9 cellular contexts compared by ENCODE assay signal in the genomic region with DNA sequence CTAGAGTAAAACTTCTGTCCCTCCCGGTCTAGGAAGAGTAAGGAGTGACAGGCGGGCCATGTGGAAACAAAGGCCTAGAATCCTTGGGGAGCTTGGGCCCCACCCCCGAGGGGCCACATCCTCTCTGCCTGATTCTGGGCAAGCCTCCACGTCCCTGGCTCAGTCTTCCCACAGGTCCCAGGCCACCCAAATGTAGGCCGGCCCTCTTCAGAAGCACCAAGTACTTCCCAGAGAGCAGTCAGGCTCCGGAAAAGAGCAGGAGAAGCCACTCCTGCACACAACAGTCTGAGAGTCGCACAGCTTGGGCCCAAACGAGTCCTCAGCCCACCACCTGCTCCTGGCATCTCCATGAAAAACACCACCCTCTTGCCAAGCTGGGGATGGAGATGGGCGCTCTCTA. TPM values are rescaled to one million over a fixed set of nuclear protein-coding genes. Genes with fewer than 3 reads are reported as not detected.
DNase-seq lines count a peak whose midpoint lies in the region; ATAC-seq and TF ChIP-seq lines count a peak whose summit lies in the region.
"Had no signal": no experiment of that assay in that cellular context is flagged by ENCODE, and none has a peak within 500 bp of the region (broad histone marks: within the 10 kb centered on the region; RNA-seq: fewer than 3 reads in every experiment).

No MANE protein-coding gene starts in this region.

- peaks cover 69% of the 10 kb centered on the region for H3F3A ChIP-seq in SU-DHL-6 (ENCODE audit: insufficient read depth)

- H3K4me1 Mint-ChIP-seq in glutamatergic neuron (ENCODE audit: low read depth, unreplicated experiment), result peaks cover 10% of the 10 kb centered on the region

- peaks cover 14% of the 10 kb centered on the region for H3K36me3 ChIP-seq in SU-DHL-6 (ENCODE audit: low read length)
- H3K36me3 ChIP-seq in gastrocnemius medialis, result no peaks in the 10 kb centered on the region

- H3K27me3 Mint-ChIP-seq in glutamatergic neuron (ENCODE audit: unreplicated experiment), result no peaks in the 10 kb centered on the region

- no peak for TF ChIP-seq POLR2A in gastrocnemius medialis (IDR thresholded peaks at IDR 0.05)

- H3K27me3 ChIP-seq in SU-DHL-6 (ENCODE audit: low read length), result no peaks in the 10 kb centered on the region
- no peaks in the 10 kb centered on the region for H3K27me3 ChIP-seq in gastrocnemius medialis

- DNase-seq in DMS 273 treated with DMSO at 0.1 percent for 48 hours (lab: John Stamatoyannopoulos, UW) (peak; percentile 42), glutamatergic neuron (no peak), gastrocnemius medialis (peak in 1 of 2 donors; percentile 31), putamen (ENCODE audit: low spot score) (no peak), iPS-NIHi11 (ENCODE audit: low spot score) (no peak), NCI-H2029 treated with DMSO at 0.1 percent for 48 hours (lab: John Stamatoyannopoulos, UW) (no peak)
- DNase-seq: GF-D8 had no signal

- ATAC-seq in gastrocnemius medialis, result no peak
- ATAC-seq in GM21447 (IDR thresholded peaks at IDR 0.05; ENCODE audit: unreplicated experiment), result no peak

- no peak for TF ChIP-seq CTCF in SU-DHL-6 (IDR thresholded peaks at IDR 0.05; ENCODE audit: insufficient read depth, low read length, poor library complexity, severe bottlenecking)
- TF ChIP-seq CTCF in glutamatergic neuron (IDR thresholded peaks at IDR 0.05; ENCODE audit: partially characterized antibody, unreplicated experiment), result no peak
- TF ChIP-seq CTCF in gastrocnemius medialis (IDR thresholded peaks at IDR 0.05 in 4 of 5, conservative IDR thresholded peaks at IDR 0.05 in 1 of 5), result no peak

- H3K79me2 ChIP-seq in SU-DHL-6 (ENCODE audit: insufficient read depth, low read length), result peaks cover 81% of the 10 kb centered on the region

- intact Hi-C loops in gastrocnemius medialis (cut with DNase I; ENCODE audit: low total_unique reads), result no loop called here

- H3K9me3 Mint-ChIP-seq in glutamatergic neuron (ENCODE audit: unreplicated experiment), result peaks cover 1% of the 10 kb centered on the region

- H2AFZ ChIP-seq in SU-DHL-6 (ENCODE audit: low read depth, low read length, severe bottlenecking), result no peak overlapping the region

- H3K4me3 ChIP-seq in SU-DHL-6 (ENCODE audit: insufficient read depth, low read length, poor library complexity, severe bottlenecking) (no peak overlapping the region), gastrocnemius medialis (peak overlapping the region in 1 of 4 donors; percentile 13)

- no peak overlapping the region for H3K4me3 Mint-ChIP-seq in glutamatergic neuron (ENCODE audit: unreplicated experiment)

- peak overlapping the region; percentile 62 for H3K27ac Mint-ChIP-seq in glutamatergic neuron (ENCODE audit: unreplicated experiment)

- H3K4me1 ChIP-seq in gastrocnemius medialis, result peaks cover 66 to 74% of the 10 kb centered on the region in 2 donors

- in situ Hi-C loops in gastrocnemius medialis (cut with MboI; ENCODE audit: low sequenced_read_pairs in 4 of 4), result no loop called here

- H3K27ac ChIP-seq in SU-DHL-6 (ENCODE audit: low read depth, low read length) (peak overlapping the region; percentile 93), gastrocnemius medialis (peak overlapping the region; percentile 88 to 94 (median 93))

- H3K36me3 Mint-ChIP-seq in glutamatergic neuron (ENCODE audit: unreplicated experiment), result no peaks in the 10 kb centered on the region

- peak overlapping the region; percentile 62 for H3K4me2 ChIP-seq in SU-DHL-6 (ENCODE audit: low read depth, low read length, poor library complexity, severe bottlenecking)

- no peaks in the 10 kb centered on the region for H4K20me1 ChIP-seq in SU-DHL-6 (ENCODE audit: low read depth, low read length)

- H3K9me3 ChIP-seq in SU-DHL-6 (ENCODE audit: insufficient read depth, low read length), result no peaks in the 10 kb centered on the region
- no peaks in the 10 kb centered on the region for H3K9me3 ChIP-seq in gastrocnemius medialis

- peak overlapping the region; percentile 21; the same call in 1 of the 2 replicates for H3K9ac ChIP-seq in SU-DHL-6 (ENCODE audit: low read length)

- no peaks in the 10 kb centered on the region for H3K9me2 ChIP-seq in SU-DHL-6 (replicated peaks; ENCODE audit: insufficient read depth, low read length)

RNA-seq across cellular contexts. Expression of a gene that starts 15.5 kb away (rescaled TPM):
- 114 TPM for total RNA-seq in glutamatergic neuron (ENCODE audit: unreplicated experiment)
- total RNA-seq in gastrocnemius medialis, result 10 to 100 TPM; 24.8 to 46.2 (median 31.3) TPM

RNA-seq across cellular contexts. Expression of a gene that starts 18.5 kb away (rescaled TPM):
- 2.3 TPM for total RNA-seq in glutamatergic neuron (ENCODE audit: unreplicated experiment)
- total RNA-seq in gastrocnemius medialis, result under 1 TPM in 2 of 4 donors, not detected in 2; 0.15 to 0.19 TPM

RNA-seq across cellular contexts. Expression of a gene that starts 52.6 kb away (rescaled TPM):
- total RNA-seq in glutamatergic neuron (ENCODE audit: unreplicated experiment) (39.7 TPM), gastrocnemius medialis (10 to 100 TPM in 2 of 4 donors, 1 to 10 TPM in 2; 7.4 to 12.2 (median 9.8) TPM)

RNA-seq across cellular contexts. Expression of a gene that starts 54.1 kb away (rescaled TPM):
- 25.9 TPM for total RNA-seq in glutamatergic neuron (ENCODE audit: unreplicated experiment)
- 10 to 100 TPM; 10.7 to 97.5 (median 37.9) TPM for total RNA-seq in gastrocnemius medialis

RNA-seq across cellular contexts. Expression of a gene that starts 59.9 kb away (rescaled TPM):
- total RNA-seq in glutamatergic neuron (ENCODE audit: unreplicated experiment), result 15.9 TPM
- 10 to 100 TPM in 1 of 4 donors, 1 to 10 TPM in 3; 4.3 to 14.8 (median 6.2) TPM for total RNA-seq in gastrocnemius medialis
